ENCODE assay signal across 9 cellular contexts in the genomic region with DNA sequence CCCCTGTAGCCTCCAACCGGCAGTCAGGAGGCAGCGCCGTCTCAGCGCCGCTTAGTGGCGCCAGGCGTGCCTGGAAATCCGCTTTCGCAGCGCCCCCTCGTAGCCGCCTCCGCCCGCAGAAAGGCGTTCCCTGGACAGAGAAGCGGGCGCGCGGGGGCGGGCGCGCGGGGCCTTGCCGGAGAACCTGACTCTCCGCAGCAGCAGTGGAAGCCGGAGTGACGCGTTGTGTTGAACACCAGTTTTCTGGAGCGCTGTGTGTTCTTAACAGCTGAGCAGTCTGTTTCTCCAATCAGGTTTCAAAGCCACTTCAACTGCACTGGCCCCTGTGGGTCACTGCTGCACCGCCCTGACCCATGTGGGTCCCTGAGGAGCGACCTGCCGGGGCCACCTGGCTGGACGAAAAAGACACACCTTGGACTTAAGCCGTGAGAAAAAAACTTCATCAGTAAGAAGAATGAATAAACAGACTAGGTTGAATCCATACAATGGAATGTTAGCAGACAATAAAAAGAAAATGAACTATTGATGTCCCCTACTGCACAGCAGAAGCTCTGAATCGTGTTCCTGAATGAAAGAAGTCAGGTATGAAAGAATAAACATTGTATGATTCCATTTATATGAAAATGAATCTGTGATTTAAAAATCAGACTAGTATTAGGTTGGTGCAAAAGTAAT. TPM values are rescaled to one million over a fixed set of nuclear protein-coding genes. Genes with fewer than 3 reads are reported as not detected.
DNase-seq lines count a peak whose midpoint lies in the region; ATAC-seq and TF ChIP-seq lines count a peak whose summit lies in the region.
"Not testable (repeated sequence)": the region's sequence is repeated elsewhere in the genome, so short reads cannot be mapped to it uniquely, and the experiment has no call there.
"Had no signal": no experiment of that assay in that cellular context is flagged by ENCODE, and none has a peak within 500 bp of the region (broad histone marks: within the 10 kb centered on the region; RNA-seq: fewer than 3 reads in every experiment).

No MANE protein-coding gene starts in this region.

- intact Hi-C loops in heart left ventricle (cut with DNase I); mucosa of descending colon (cut with DNase I, micrococcal nuclease): not testable (repeated sequence)

- H3K4me3 ChIP-seq in ACC112 (ENCODE audit: low read depth, low read length), result peak overlapping the region; percentile 68
- peak overlapping the region in 10 of 12 donors; percentile 29 to 52 (median 34) for H3K4me3 ChIP-seq in heart left ventricle
- not testable (repeated sequence) for H3K4me3 ChIP-seq in mucosa of descending colon
- peak overlapping the region in 6 of 7 experiments; percentile 15 to 46 (median 25) for H3K4me3 ChIP-seq in skin epidermis

- ATAC-seq in GM19463 (IDR thresholded peaks at IDR 0.05; ENCODE audit: unreplicated experiment) (peak; percentile 54), heart left ventricle (peak; percentile 56 to 96 (median 90)), mucosa of descending colon (peak; percentile 85)
- peak; percentile 54 to 58 for ATAC-seq in activated CD4-positive, CD25-positive, alpha-beta regulatory T cell treated with anti-CD3 and anti-CD28 coated beads, Interleukin-2, amount 50 U/mL, for 24 hours

- H3K27ac ChIP-seq in ACC112 (ENCODE audit: low read depth, low read length) (peak overlapping the region; percentile 23; the same call in 1 of the 2 replicates), heart left ventricle (peak overlapping the region in 2 of 12 donors; percentile 42 to 76), skin epidermis (peak overlapping the region in 10 of 21 experiments; percentile 18 to 78 (median 60))

- in situ Hi-C loops in KBM-7 (cut with MboI; ENCODE audit: low pct_unique_long_range_greater_than_20kb, low sequenced_read_pairs), result not testable (repeated sequence)

- not testable (repeated sequence) for TF ChIP-seq POLR2A in heart left ventricle (IDR thresholded peaks at IDR 0.05)

- not testable (repeated sequence) for H3K27me3 ChIP-seq in ACC112 (ENCODE audit: insufficient read depth, low read length); heart left ventricle

- H3K9me3 ChIP-seq in heart left ventricle, mucosa of descending colon: not testable (repeated sequence)

- WGBS in heart left ventricle, 4 donors, result 6 to 9% (median 8%) methylated on average over 7 to 11 of the region's 35 CpGs

- not testable (repeated sequence) for H2AFZ ChIP-seq in ACC112 (ENCODE audit: low read length, unreplicated experiment)

- peak; percentile 5 for DNase-seq in KBM-7
- DNase-seq in cerebellar cortex (ENCODE audit: low spot score), result peak; percentile 3
- not testable (repeated sequence) for DNase-seq in heart left ventricle
- peak in 2 of 3 donors; percentile 8 to 50 for DNase-seq in mucosa of descending colon

- peak in 4 of 12 donors; percentile 7 to 25 (median 20) for TF ChIP-seq CTCF in heart left ventricle (IDR thresholded peaks at IDR 0.05)
- TF ChIP-seq CTCF in mucosa of descending colon (IDR thresholded peaks at IDR 0.05), result not testable (repeated sequence)

- not testable (repeated sequence) for H3K4me1 ChIP-seq in ACC112 (ENCODE audit: control insufficient read depth, insufficient read depth, low read length, unreplicated experiment); heart left ventricle; mucosa of descending colon (ENCODE audit: low read depth)

- not testable (repeated sequence) for H3K79me2 ChIP-seq in ACC112 (ENCODE audit: control insufficient read depth, insufficient read depth, low read length, unreplicated experiment)

- not testable (repeated sequence) for H3K36me3 ChIP-seq in ACC112 (ENCODE audit: insufficient read depth, low read length); heart left ventricle; mucosa of descending colon (ENCODE audit: low read depth)

RNA-seq across cellular contexts. Expression of a gene that starts 22.8 kb away (rescaled TPM):
- 10 to 100 TPM in 1 of 9 donors, 1 to 10 TPM in 1, not detected in 7; 1.6 to 43.5 TPM for total RNA-seq in heart left ventricle
- under 1 TPM in 1 of 2 donors, not detected in 1; 0.08 TPM for polyA plus RNA-seq in heart left ventricle
- not detected for total RNA-seq in mucosa of descending colon
- total RNA-seq: natural killer cell had no signal
